27 cellular contexts compared by ENCODE assay signal in genomic region chr9:132370592-132370991, GRCh38. TPM values are rescaled to one million over a fixed set of nuclear protein-coding genes. Genes with fewer than 3 reads are reported as not detected.
"Had no signal": no experiment of that assay in that cellular context is flagged by ENCODE, and none has a peak within 500 bp of the region (broad histone marks: within the 10 kb centered on the region; RNA-seq: fewer than 3 reads in every experiment).

No MANE protein-coding gene starts in this region.

- H3K4me3 Mint-ChIP-seq: activated CD4-positive, alpha-beta memory T cell treated with anti-CD3 and anti-CD28 coated beads, Interleukin-2, amount 10 ng/mL, durations not matched to agents 7 days and 5 days; activated CD4-positive, alpha-beta T cell treated with anti-CD3 and anti-CD28 coated beads for 36 hours; activated naive CD4-positive, alpha-beta T cell treated with anti-CD3 and anti-CD28 coated beads for 36 hours; activated naive CD8-positive, alpha-beta T cell; activated T-helper 17 cell treated with anti-CD3 and anti-CD28 coated beads, Interleukin-2, amount 50 U/mL, for 72 hours; brain; central memory CD8-positive, alpha-beta T cell had no signal

- ATAC-seq: activated CD4-positive, alpha-beta T cell treated with anti-CD3 and anti-CD28 coated beads for 36 hours; activated T-helper 17 cell treated with anti-CD3 and anti-CD28 coated beads, Interleukin-2, amount 50 U/mL, for 72 hours; Panc1; Right ventricle myocardium inferior had no signal

- H3K9me3 ChIP-seq: SK-N-SH had no signal

- DNase-seq: activated CD4-positive, alpha-beta memory T cell treated with anti-CD3 and anti-CD28 coated beads, Interleukin-2, amount 10 ng/mL, durations not matched to agents 7 days and 5 days; activated CD4-positive, alpha-beta T cell treated with anti-CD3 and anti-CD28 coated beads for 36 hours; activated CD4-positive, alpha-beta T cell treated with anti-CD3 and anti-CD28 coated beads, Interleukin-2, amount 50 U/mL, for 1 hour; activated gamma-delta T cell; activated naive CD4-positive, alpha-beta T cell treated with anti-CD3 and anti-CD28 coated beads for 36 hours; activated T-cell treated with anti-CD3 and anti-CD28 coated beads for 4 hours; activated T-cell treated with anti-CD3 and anti-CD28 coated beads, Interleukin-2, amount 50 U/mL, for 48 hours; amygdala; Karpas-422; NCI-H1105; NCI-H1436; NCI-H1694 treated with DMSO at 0.1 percent for 48 hours; NCI-H2029 treated with DMSO at 0.1 percent for 48 hours; NCI-H510A treated with DMSO at 0.1 percent for 48 hours; OCI-M1; RPMI8226; SK-N-SH; T-helper 1 cell; WERI-Rb-1 had no signal

- H3K27me3 Mint-ChIP-seq: activated CD4-positive, alpha-beta memory T cell treated with anti-CD3 and anti-CD28 coated beads, Interleukin-2, amount 10 ng/mL, durations not matched to agents 7 days and 5 days; activated CD4-positive, alpha-beta T cell treated with anti-CD3 and anti-CD28 coated beads for 36 hours; activated naive CD8-positive, alpha-beta T cell; activated T-helper 17 cell treated with anti-CD3 and anti-CD28 coated beads, Interleukin-2, amount 50 U/mL, for 72 hours; central memory CD8-positive, alpha-beta T cell had no signal

- H3K4me1 Mint-ChIP-seq: brain had no signal

- H3K36me3 Mint-ChIP-seq: brain had no signal

- H3K27ac ChIP-seq: WERI-Rb-1 had no signal

- H3K27ac Mint-ChIP-seq: activated CD4-positive, alpha-beta memory T cell treated with anti-CD3 and anti-CD28 coated beads, Interleukin-2, amount 10 ng/mL, durations not matched to agents 7 days and 5 days; activated CD4-positive, alpha-beta T cell treated with anti-CD3 and anti-CD28 coated beads for 36 hours; activated naive CD4-positive, alpha-beta T cell treated with anti-CD3 and anti-CD28 coated beads for 36 hours; activated naive CD8-positive, alpha-beta T cell; activated T-helper 17 cell treated with anti-CD3 and anti-CD28 coated beads, Interleukin-2, amount 50 U/mL, for 72 hours; brain had no signal

- H3K9me3 Mint-ChIP-seq: activated CD4-positive, alpha-beta memory T cell treated with anti-CD3 and anti-CD28 coated beads, Interleukin-2, amount 10 ng/mL, durations not matched to agents 7 days and 5 days; activated naive CD4-positive, alpha-beta T cell treated with anti-CD3 and anti-CD28 coated beads for 36 hours; activated T-helper 17 cell treated with anti-CD3 and anti-CD28 coated beads, Interleukin-2, amount 50 U/mL, for 72 hours; central memory CD8-positive, alpha-beta T cell had no signal

RNA-seq across cellular contexts. Expression of gene CFAP77, which starts 39.4 kb away (rescaled TPM):
- total RNA-seq: activated CD4-positive, alpha-beta memory T cell treated with anti-CD3 and anti-CD28 coated beads, Interleukin-2, amount 10 ng/mL, durations not matched to agents 7 days and 5 days; activated CD4-positive, alpha-beta T cell treated with anti-CD3 and anti-CD28 coated beads for 36 hours; activated CD8-positive, alpha-beta memory T cell treated with anti-CD3 and anti-CD28 coated beads for 36 hours; activated naive CD4-positive, alpha-beta T cell treated with anti-CD3 and anti-CD28 coated beads for 36 hours; activated T-helper 17 cell treated with anti-CD3 and anti-CD28 coated beads, Interleukin-2, amount 50 U/mL, for 72 hours; T-helper 2 cell treated with Interferon-gamma antibody and Interleukin-4, amounts not matched to agents 100 ng/mL and 5 ng/mL, for 36 hours had no signal
